Comparison of ENCODE assay signal across 8 cellular contexts in genomic region chr1:65309317-65310077, GRCh38. TPM values are rescaled to one million over a fixed set of nuclear protein-coding genes. Genes with fewer than 3 reads are reported as not detected.
DNase-seq lines count a peak whose midpoint lies in the region; ATAC-seq, FAIRE-seq and TF ChIP-seq lines count a peak whose summit lies in the region.

TSS of gene DNAJC6 (plus strand) at chr1:65309543. CDS start at chr1:65309746, 203 bp downstream.

- peaks cover 4 to 6% of the 10 kb centered on the region in 2 donors for H3K4me1 Mint-ChIP-seq in natural killer cell treated with Interleukin-12 subunit alpha and Interleukin-12 subunit beta and Interleukin-15 and Interleukin-18, amount 100 ng/mL, for 72 hours (ENCODE audit: low read depth in 2 of 2)

- H3K9me3 ChIP-seq in RWPE2 (ENCODE audit: severe bottlenecking) (no peaks in the 10 kb centered on the region), stomach smooth muscle (ENCODE audit: control insufficient read depth in 2 of 2, low read length in 2 of 2) (no peaks in the 10 kb centered on the region)

- H3K4me3 ChIP-seq in RWPE2 (ENCODE audit: severe bottlenecking) (peak within 1 kb of the TSS; percentile 10), foreskin fibroblast (ENCODE audit: low read depth in 1 of 2, low read length in 2 of 2) (peak within 1 kb of the TSS; percentile 57), stomach smooth muscle (ENCODE audit: low read length in 2 of 2) (peak within 1 kb of the TSS; percentile 53 to 62)

- peak within 1 kb of the TSS; percentile 60 for H3K4me3 Mint-ChIP-seq in natural killer cell treated with Interleukin-12 subunit alpha and Interleukin-12 subunit beta and Interleukin-15 and Interleukin-18, amount 100 ng/mL, for 72 hours

- H3K27ac ChIP-seq in RWPE2 (ENCODE audit: poor library complexity, severe bottlenecking) (no peak within 1 kb of the TSS), stomach smooth muscle (ENCODE audit: low read length) (no peak within 1 kb of the TSS)

- H3K36me3 ChIP-seq in RWPE2 (ENCODE audit: low read depth) (no peaks in the 10 kb centered on the region), stomach smooth muscle (ENCODE audit: control insufficient read depth in 2 of 2, insufficient read depth in 2 of 2, low read length in 2 of 2) (no peaks in the 10 kb centered on the region)

- peak; percentile 71 for DNase-seq in EL
- DNase-seq in HTR-8/SVneo (ENCODE audit: insufficient read length, low spot score), result peak; percentile 46
- DNase-seq in RWPE2 (ENCODE audit: low spot score), result peak; percentile 61
- peak in 3 of 4 experiments; percentile 6 to 39 (median 9) for DNase-seq in activated naive CD4-positive, alpha-beta T cell (lab: John Stamatoyannopoulos, UW)
- peak; percentile 63 to 90 for DNase-seq in foreskin fibroblast
- DNase-seq in natural killer cell treated with Interleukin-12 subunit alpha and Interleukin-12 subunit beta and Interleukin-15 and Interleukin-18, amount 100 ng/mL, for 72 hours (ENCODE audit: low spot score), result peak; percentile 70
- no peak for DNase-seq in AML-193 (lab: John Stamatoyannopoulos, UW)

- TF ChIP-seq CTCF in RWPE2 (IDR thresholded peaks at IDR 0.05; ENCODE audit: poor library complexity, severe bottlenecking) (no peak), foreskin fibroblast (IDR thresholded peaks at IDR 0.05; ENCODE audit: low read depth, low read length) (no peak)

- H3K27me3 ChIP-seq in RWPE2 (ENCODE audit: insufficient read depth, poor library complexity, severe bottlenecking), result peaks cover 5% of the 10 kb centered on the region
- peaks cover 8 to 21% of the 10 kb centered on the region in 2 donors for H3K27me3 ChIP-seq in stomach smooth muscle (ENCODE audit: control insufficient read depth in 1 of 2, insufficient read depth in 2 of 2, low read length in 2 of 2)

- peak; percentile 54 for FAIRE-seq in HTR-8/SVneo (lab: Jason Lieb, UNC)

- H3K36me3 Mint-ChIP-seq in natural killer cell treated with Interleukin-12 subunit alpha and Interleukin-12 subunit beta and Interleukin-15 and Interleukin-18, amount 100 ng/mL, for 72 hours, result no peaks in the 10 kb centered on the region

- no peak within 1 kb of the TSS for H3K9ac ChIP-seq in stomach smooth muscle (ENCODE audit: low read length in 2 of 2)

- peak; percentile 97 for ATAC-seq in RWPE2 (ENCODE audit: low read depth)
- peak; percentile 82 to 84 for ATAC-seq in natural killer cell treated with Interleukin-12 subunit alpha and Interleukin-12 subunit beta and Interleukin-15 and Interleukin-18, amount 100 ng/mL, for 72 hours

- H3K27ac Mint-ChIP-seq in natural killer cell treated with Interleukin-12 subunit alpha and Interleukin-12 subunit beta and Interleukin-15 and Interleukin-18, amount 100 ng/mL, for 72 hours, result no peak within 1 kb of the TSS

- H3K27me3 Mint-ChIP-seq in natural killer cell treated with Interleukin-12 subunit alpha and Interleukin-12 subunit beta and Interleukin-15 and Interleukin-18, amount 100 ng/mL, for 72 hours, result peaks cover 22 to 33% of the 10 kb centered on the region in 2 donors

- H3K9me3 Mint-ChIP-seq in natural killer cell treated with Interleukin-12 subunit alpha and Interleukin-12 subunit beta and Interleukin-15 and Interleukin-18, amount 100 ng/mL, for 72 hours, result no peaks in the 10 kb centered on the region

- H3K4me1 ChIP-seq in RWPE2 (ENCODE audit: insufficient read depth, poor library complexity, severe bottlenecking) (no peaks in the 10 kb centered on the region), stomach smooth muscle (ENCODE audit: control insufficient read depth, insufficient read depth, low read length) (peaks cover 5% of the 10 kb centered on the region)

RNA-seq across cellular contexts. Expression of gene DNAJC6, which starts in this region (rescaled TPM):
- total RNA-seq in natural killer cell treated with Interleukin-12 subunit alpha and Interleukin-12 subunit beta and Interleukin-15 and Interleukin-18, amount 100 ng/mL, for 72 hours, result 1 to 10 TPM; 1.6 to 10.0 TPM

Comparison
In these comparisons a context has a peak if more than half of its experiments do, and no peak if none do; other contexts are left out.
1. DNase-seq: peak in EL (single experiment), HTR-8/SVneo (single experiment), RWPE2 (single experiment), activated naive CD4-positive, alpha-beta T cell (3 of 4), foreskin fibroblast (2 of 2) and natural killer cell treated with Interleukin-12 subunit alpha and Interleukin-12 subunit beta and Interleukin-15 and Interleukin-18, amount 100 ng/mL, for 72 hours (single experiment); none in AML-193 (0 of 2).
2. Peak in every context shown above with its lines, with median percentiles within 50 percentile points of each other: H3K4me3 ChIP-seq.